ENCODE assay signal across 8 cellular contexts in genomic region chr14:61470261-61470953, GRCh38.
DNase-seq lines count a peak whose midpoint lies in the region; ATAC-seq, FAIRE-seq and TF ChIP-seq lines count a peak whose summit lies in the region.

No MANE protein-coding gene starts in this region.

- H3K4me2 ChIP-seq in hepatocyte, result peak overlapping the region; percentile 70

- no peaks in the 10 kb centered on the region for H3K27me3 ChIP-seq in hepatocyte

- TF ChIP-seq CTCF in hepatocyte (IDR thresholded peaks at IDR 0.05; ENCODE audit: poor library complexity), result peak; percentile 42

- peak; percentile 92 for DNase-seq in Daoy (ENCODE audit: low read depth)
- peak; percentile 31 for DNase-seq in MV-4-11 (lab: John Stamatoyannopoulos, UW)
- DNase-seq in activated naive CD4-positive, alpha-beta T cell treated with anti-CD3 and anti-CD28 coated beads, Interleukin-2, amount 50 U/mL, for 72 hours (ENCODE audit: low spot score in 2 of 2), result no peak
- DNase-seq in hepatocyte (ENCODE audit: low spot score), result peak; percentile 80
- peak; percentile 86 for DNase-seq in stromal cell of bone marrow (ENCODE audit: low read depth)
- DNase-seq in frontal cortex (ENCODE audit: low spot score in 2 of 2), result no peak
- no peak for DNase-seq in HUDEP-2 (lab: John Stamatoyannopoulos, UW; ENCODE audit: unreplicated experiment in 76 of 76)
- no peak for DNase-seq in stimulated activated CD4-positive, alpha-beta T cell treated with anti-CD3 and anti-CD28 coated beads, Interleukin-4, amount 100 ng/mL, for 4 hours

- FAIRE-seq in frontal cortex (lab: Jason Lieb, UNC), result no peak

- peaks cover 0 to 3% of the 10 kb centered on the region in 2 donors for H3K9me3 Mint-ChIP-seq in activated naive CD4-positive, alpha-beta T cell treated with anti-CD3 and anti-CD28 coated beads, Interleukin-2, amount 50 U/mL, for 72 hours

- peaks cover 41% of the 10 kb centered on the region for H3K4me1 ChIP-seq in hepatocyte (ENCODE audit: insufficient read depth)

- ATAC-seq in activated naive CD4-positive, alpha-beta T cell treated with anti-CD3 and anti-CD28 coated beads, Interleukin-2, amount 50 U/mL, for 72 hours, result no peak

- H4K20me1 ChIP-seq in hepatocyte (ENCODE audit: insufficient read depth, poor library complexity, severe bottlenecking), result no peaks in the 10 kb centered on the region

- H3K9me2 ChIP-seq in hepatocyte (replicated peaks; ENCODE audit: insufficient read depth), result no peaks in the 10 kb centered on the region

- 34% methylated on average over 13 of the region's 13 CpGs for WGBS in hepatocyte (ENCODE audit: low lambda C conversion rate, missing lambda C conversion rate)

- no peak overlapping the region for H2AFZ ChIP-seq in hepatocyte

- peak overlapping the region; percentile 81 for H3K27ac ChIP-seq in hepatocyte

- H3K9me3 ChIP-seq in hepatocyte (ENCODE audit: low read depth), result no peaks in the 10 kb centered on the region

- H3K36me3 Mint-ChIP-seq in activated naive CD4-positive, alpha-beta T cell treated with anti-CD3 and anti-CD28 coated beads, Interleukin-2, amount 50 U/mL, for 72 hours, result peaks cover 7 to 45% of the 10 kb centered on the region in 2 donors

- no peaks in the 10 kb centered on the region for H3K79me2 ChIP-seq in hepatocyte

- peak overlapping the region; percentile 93 to 98 for H3K27ac Mint-ChIP-seq in activated naive CD4-positive, alpha-beta T cell treated with anti-CD3 and anti-CD28 coated beads, Interleukin-2, amount 50 U/mL, for 72 hours

- H3K4me3 ChIP-seq in hepatocyte, result no peak overlapping the region

- no peaks in the 10 kb centered on the region for H3K36me3 ChIP-seq in hepatocyte (replicated peaks; ENCODE audit: insufficient read depth, low read depth)

Comparison
In these comparisons a context has a peak if more than half of its experiments do, and no peak if none do; other contexts are left out.
1. DNase-seq: peak in Daoy (single experiment), MV-4-11 (single experiment), hepatocyte (single experiment) and stromal cell of bone marrow (single experiment); none in activated naive CD4-positive, alpha-beta T cell treated with anti-CD3 and anti-CD28 coated beads, Interleukin-2, amount 50 U/mL, for 72 hours (0 of 2), frontal cortex (0 of 2), HUDEP-2 (0 of 76) and stimulated activated CD4-positive, alpha-beta T cell treated with anti-CD3 and anti-CD28 coated beads, Interleukin-4, amount 100 ng/mL, for 4 hours (0 of 2).